ENCODE assay signal across 16 cellular contexts in genomic region chr14:64849940-64850339, GRCh38. TPM values are rescaled to one million over a fixed set of nuclear protein-coding genes. Genes with fewer than 3 reads are reported as not detected.
DNase-seq lines count a peak whose midpoint lies in the region; ATAC-seq, FAIRE-seq and TF ChIP-seq lines count a peak whose summit lies in the region.
"Had no signal": no experiment of that assay in that cellular context is flagged by ENCODE, and none has a peak within 500 bp of the region (broad histone marks: within the 10 kb centered on the region; RNA-seq: fewer than 3 reads in every experiment).

No MANE protein-coding gene starts in this region.

- no peak overlapping the region for H3K27ac ChIP-seq in OCI-LY3 (ENCODE audit: low read length)
- H3K27ac ChIP-seq: SJCRH30 had no signal

- no peaks in the 10 kb centered on the region for H4K20me1 ChIP-seq in OCI-LY3 (ENCODE audit: insufficient read depth, low read length)

- H3K36me3 ChIP-seq in OCI-LY3 (replicated peaks; ENCODE audit: low read depth, low read length) = no peaks in the 10 kb centered on the region
- H3K36me3 ChIP-seq: SJCRH30 had no signal

- no peak overlapping the region for H2AFZ ChIP-seq in OCI-LY3 (ENCODE audit: low read depth, low read length)
- H2AFZ ChIP-seq: GM23338 had no signal

- no peaks in the 10 kb centered on the region for H3K9me3 ChIP-seq in OCI-LY3 (ENCODE audit: insufficient read depth, low read length)
- H3K9me3 ChIP-seq: SJCRH30 had no signal

- no peaks in the 10 kb centered on the region for H3K79me2 ChIP-seq in OCI-LY3 (ENCODE audit: low read length)

- ATAC-seq in GM18519 (IDR thresholded peaks at IDR 0.05; ENCODE audit: low FRiP score, unreplicated experiment) = peak; percentile 55
- ATAC-seq in HG02798 (IDR thresholded peaks at IDR 0.05; ENCODE audit: poor library complexity, unreplicated experiment) = peak; percentile 39
- no peak for ATAC-seq in GM18498 (IDR thresholded peaks at IDR 0.05; ENCODE audit: unreplicated experiment)
- ATAC-seq in HG03175 (IDR thresholded peaks at IDR 0.05; ENCODE audit: unreplicated experiment) = no peak
- ATAC-seq: GM23338 had no signal

- H3K9ac ChIP-seq in OCI-LY3 (ENCODE audit: low read length) = no peak overlapping the region

- H3K27me3 ChIP-seq in OCI-LY3 (ENCODE audit: low read depth, low read length) = peaks cover 16% of the 10 kb centered on the region; the same call in 1 of the 2 replicates

- peak overlapping the region; percentile 16 for H3K4me2 ChIP-seq in OCI-LY3 (ENCODE audit: low read length)
- H3K4me2 ChIP-seq: GM23338 had no signal

- TF ChIP-seq CTCF in OCI-LY3 (IDR thresholded peaks at IDR 0.05; ENCODE audit: low read depth, low read length) = no peak

- peaks cover 26% of the 10 kb centered on the region for H3K4me1 ChIP-seq in OCI-LY3 (ENCODE audit: low read length)

- DNase-seq in urothelium cell line (ENCODE audit: low spot score) (no peak), mucosa of gallbladder (ENCODE audit: low spot score) (no peak)
- DNase-seq: C1 segment of cervical spinal cord, HCEC 1CT, KG1, NCI-H1092 treated with DMSO at 0.1 percent for 48 hours, NCI-H2081, NCI-H446 treated with DMSO at 0.1 percent for 48 hours, SJCRH30 had no signal

- FAIRE-seq in urothelium cell line (lab: Jason Lieb, UNC) = peak; percentile 69
- FAIRE-seq: D721Med had no signal

- H3K4me3 ChIP-seq in OCI-LY3 (ENCODE audit: low read length) = no peak overlapping the region
- H3K4me3 ChIP-seq: GM23338, SJCRH30 had no signal

RNA-seq across cellular contexts. Expression of gene SPTB, which starts 29.8 kb away (rescaled TPM):
- 3.1 TPM for total RNA-seq in mucosa of gallbladder

Comparison
In these comparisons a context has a peak if more than half of its experiments do, and no peak if none do; other contexts are left out.
1. ATAC-seq: peak in GM18519 (single experiment) and HG02798 (single experiment); none in GM18498 (single experiment) and HG03175 (single experiment).